In the genomic region with DNA sequence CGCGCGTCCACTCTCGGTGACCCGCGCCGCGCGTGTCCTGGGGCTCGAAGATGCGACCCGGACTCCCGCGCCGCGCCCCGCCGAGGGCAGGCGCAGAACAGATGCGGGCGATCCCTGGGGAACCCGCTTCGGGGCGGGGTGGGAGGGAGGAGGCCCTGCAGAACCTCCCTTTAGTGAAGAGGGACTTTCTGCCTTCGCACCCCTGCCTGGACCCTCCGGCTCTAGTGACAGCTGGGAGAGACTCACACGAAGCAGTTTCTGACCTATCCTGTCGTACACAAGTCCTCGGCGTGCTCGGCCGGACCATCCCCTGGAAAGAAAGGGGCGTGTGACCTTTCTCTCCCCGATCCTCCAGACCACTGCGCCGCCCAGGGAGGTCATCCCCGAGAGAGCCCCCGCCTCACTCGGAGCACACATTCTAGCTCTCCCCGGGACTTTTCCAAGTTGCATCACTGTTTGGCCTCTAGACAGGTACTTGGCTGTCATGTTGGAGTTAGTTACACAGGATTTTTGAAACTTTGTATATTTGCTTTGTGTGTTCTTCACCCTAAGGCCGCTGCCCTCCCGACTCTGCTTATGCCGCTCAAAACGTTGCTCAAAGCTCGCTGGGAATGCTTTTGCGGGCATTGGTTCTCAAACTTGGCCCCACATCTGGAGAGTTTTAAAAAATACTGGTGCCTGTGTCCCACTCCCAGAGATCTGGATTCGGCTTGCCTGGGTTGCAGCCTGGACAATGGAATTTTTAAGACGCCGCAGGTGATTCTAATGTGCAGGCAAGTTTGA, we compare ENCODE assay signal across 8 cellular contexts. TPM values are rescaled to one million over a fixed set of nuclear protein-coding genes. Genes with fewer than 3 reads are reported as not detected.
DNase-seq lines count a peak whose midpoint lies in the region; FAIRE-seq and TF ChIP-seq lines count a peak whose summit lies in the region.

No MANE protein-coding gene starts in this region.

- H2AFZ ChIP-seq in keratinocyte (ENCODE audit: control insufficient read depth, low read length): peak overlapping the region; percentile 26

- H3K4me1 ChIP-seq in keratinocyte (ENCODE audit: control insufficient read depth, extremely low read depth, insufficient read depth, low read length): peaks cover 4% of the 10 kb centered on the region

- no peak overlapping the region for H3K9ac ChIP-seq in keratinocyte (ENCODE audit: control insufficient read depth, extremely low read depth, insufficient read depth, low read length)

- H3K36me3 Mint-ChIP-seq in activated CD4-positive, alpha-beta T cell treated with anti-CD3 and anti-CD28 coated beads, Interleukin-2, amount 10 ng/mL, durations not matched to agents 7 days and 5 days (ENCODE audit: low read depth): peaks cover 2% of the 10 kb centered on the region
- no peaks in the 10 kb centered on the region for H3K36me3 Mint-ChIP-seq in stimulated activated naive CD8-positive, alpha-beta T cell treated with anti-CD3 and anti-CD28 coated beads, Interleukin-15, Interleukin-2, amounts not matched to agents 100 ng/mL and 50 ng/mL, for 24 hours (ENCODE audit: low read depth)

- no peaks in the 10 kb centered on the region for H3K9me3 ChIP-seq in keratinocyte (ENCODE audit: control insufficient read depth, low read depth, low read length)

- H3K36me3 ChIP-seq in keratinocyte (ENCODE audit: control insufficient read depth in 2 of 2, extremely low read depth in 1 of 2, insufficient read depth in 2 of 2, low read length in 2 of 2): no peaks in the 10 kb centered on the region

- no peak for TF ChIP-seq CTCF in astrocyte of the spinal cord (IDR thresholded peaks at IDR 0.05; ENCODE audit: low read depth, low read length)
- TF ChIP-seq CTCF in keratinocyte (optimal IDR thresholded peaks at IDR 0.05 in 1 of 3, IDR thresholded peaks at IDR 0.05 in 1 of 3, conservative IDR thresholded peaks at IDR 0.05 in 1 of 3; ENCODE audit: extremely low read depth in 1 of 3, insufficient read depth in 2 of 3, low read length in 3 of 3): no peak

- H3K9me3 Mint-ChIP-seq in activated CD4-positive, alpha-beta T cell treated with anti-CD3 and anti-CD28 coated beads, Interleukin-2, amount 10 ng/mL, durations not matched to agents 7 days and 5 days: no peaks in the 10 kb centered on the region
- no peaks in the 10 kb centered on the region for H3K9me3 Mint-ChIP-seq in stimulated activated naive CD8-positive, alpha-beta T cell treated with anti-CD3 and anti-CD28 coated beads, Interleukin-15, Interleukin-2, amounts not matched to agents 100 ng/mL and 50 ng/mL, for 24 hours

- no peaks in the 10 kb centered on the region for H4K20me1 ChIP-seq in keratinocyte (ENCODE audit: control insufficient read depth, extremely low read depth, insufficient read depth, low read length)

- H3K27me3 ChIP-seq in keratinocyte (ENCODE audit: control insufficient read depth, extremely low read depth, insufficient read depth, low read length): peaks cover 33% of the 10 kb centered on the region

- peak overlapping the region; percentile 76 for H3K4me2 ChIP-seq in keratinocyte (ENCODE audit: control insufficient read depth, extremely low read depth, insufficient read depth, low read depth, low read length)

- H3K79me2 ChIP-seq in keratinocyte (ENCODE audit: control insufficient read depth, insufficient read depth, low read length): no peaks in the 10 kb centered on the region

- H3K27ac ChIP-seq in keratinocyte (ENCODE audit: control insufficient read depth, insufficient read depth, low read length): no peak overlapping the region

- no peak for FAIRE-seq in keratinocyte (lab: Jason Lieb, UNC)

- peak overlapping the region; percentile 23 for H3K4me3 Mint-ChIP-seq in activated CD4-positive, alpha-beta T cell treated with anti-CD3 and anti-CD28 coated beads, Interleukin-2, amount 10 ng/mL, durations not matched to agents 7 days and 5 days
- H3K4me3 Mint-ChIP-seq in stimulated activated naive CD8-positive, alpha-beta T cell treated with anti-CD3 and anti-CD28 coated beads, Interleukin-15, Interleukin-2, amounts not matched to agents 100 ng/mL and 50 ng/mL, for 24 hours: peak overlapping the region; percentile 62

- in situ Hi-C loops in astrocyte of the spinal cord (cut with HindIII; ENCODE audit: low sequenced_read_pairs): no loop called here

- DNase-seq in activated CD4-positive, alpha-beta T cell treated with anti-CD3 and anti-CD28 coated beads, Interleukin-2, amount 10 ng/mL, durations not matched to agents 7 days and 5 days: no peak
- no peak for DNase-seq in activated CD4-positive, alpha-beta T cell treated with anti-CD3 and anti-CD28 coated beads for 1 hour
- DNase-seq in astrocyte of the spinal cord (ENCODE audit: low read depth, low spot score) (no peak), keratinocyte (ENCODE audit: low read depth, low spot score) (no peak), mesenteric fat pad (ENCODE audit: low spot score) (no peak), NCI-H2029 (lab: John Stamatoyannopoulos, UW) (no peak)
- no peak for DNase-seq in activated effector memory CD4-positive, alpha-beta T cell treated with Interleukin-2 at 50 U/mL for 16 hours

- POLR2A ChIA-PET in activated CD4-positive, alpha-beta T cell treated with anti-CD3 and anti-CD28 coated beads, Interleukin-2, amount 10 ng/mL, durations not matched to agents 7 days and 5 days (lab: Charles Lee): no interaction called here

- CTCF ChIA-PET in activated CD4-positive, alpha-beta T cell treated with anti-CD3 and anti-CD28 coated beads, Interleukin-2, amount 10 ng/mL, durations not matched to agents 7 days and 5 days (lab: Charles Lee): interaction anchor here (0.5 to 1.4 kb wide), 2 partner anchors 31 to 116 kb away, joined by 3 read pairs; no protein-coding TSS in a partner anchor

- dilution Hi-C loops in keratinocyte (cut with MboI; ENCODE audit: extremely low pct_ligation_motif_present, low sequenced_read_pairs): no loop called here

- H3K4me1 Mint-ChIP-seq in activated CD4-positive, alpha-beta T cell treated with anti-CD3 and anti-CD28 coated beads, Interleukin-2, amount 10 ng/mL, durations not matched to agents 7 days and 5 days: peaks cover 8% of the 10 kb centered on the region
- H3K4me1 Mint-ChIP-seq in stimulated activated naive CD8-positive, alpha-beta T cell treated with anti-CD3 and anti-CD28 coated beads, Interleukin-15, Interleukin-2, amounts not matched to agents 100 ng/mL and 50 ng/mL, for 24 hours (ENCODE audit: low read depth): peaks cover 13% of the 10 kb centered on the region

- H3K27me3 Mint-ChIP-seq in activated CD4-positive, alpha-beta T cell treated with anti-CD3 and anti-CD28 coated beads, Interleukin-2, amount 10 ng/mL, durations not matched to agents 7 days and 5 days: peaks cover 51% of the 10 kb centered on the region
- H3K27me3 Mint-ChIP-seq in stimulated activated naive CD8-positive, alpha-beta T cell treated with anti-CD3 and anti-CD28 coated beads, Interleukin-15, Interleukin-2, amounts not matched to agents 100 ng/mL and 50 ng/mL, for 24 hours: peaks cover 55% of the 10 kb centered on the region

- no peaks in the 10 kb centered on the region for H3K9me1 ChIP-seq in keratinocyte (ENCODE audit: control insufficient read depth, extremely low read depth, insufficient read depth, low read length)

- H3K4me3 ChIP-seq in astrocyte of the spinal cord (ENCODE audit: low read depth, low read length): peak overlapping the region; percentile 42
- H3K4me3 ChIP-seq in keratinocyte (ENCODE audit: control insufficient read depth in 2 of 3, extremely low read depth in 1 of 3, insufficient read depth in 2 of 3, low read depth in 1 of 3, low read length in 3 of 3): peak overlapping the region; percentile 26 to 63 (median 47)

- no peak overlapping the region for H3K27ac Mint-ChIP-seq in activated CD4-positive, alpha-beta T cell treated with anti-CD3 and anti-CD28 coated beads, Interleukin-2, amount 10 ng/mL, durations not matched to agents 7 days and 5 days
- H3K27ac Mint-ChIP-seq in stimulated activated naive CD8-positive, alpha-beta T cell treated with anti-CD3 and anti-CD28 coated beads, Interleukin-15, Interleukin-2, amounts not matched to agents 100 ng/mL and 50 ng/mL, for 24 hours: no peak overlapping the region

RNA-seq across cellular contexts. Expression of gene CGNL1, which starts 0.6 kb away (rescaled TPM):
- not detected for total RNA-seq in activated CD4-positive, alpha-beta T cell treated with anti-CD3 and anti-CD28 coated beads, Interleukin-2, amount 10 ng/mL, durations not matched to agents 7 days and 5 days
- polyA plus RNA-seq in keratinocyte: 0.05 to 0.09 TPM (median 0.07 TPM) in 3 replicates
- polyA plus RNA-seq in keratinocyte (2011; ENCODE audit: low read depth): 0.75 TPM
- 0.04 and 0.09 TPM in 2 replicates for polyA plus RNA-seq in keratinocyte (2011; cell fraction: cytosol; rRNA removed)
- polyA plus RNA-seq in keratinocyte (2011; cell fraction: nucleus; rRNA removed): 0.15 and 0.16 TPM in 2 replicates
- 0.08 and 0.47 TPM in 2 replicates for polyA plus RNA-seq in keratinocyte (2012; ENCODE audit: low replicate concordance)
- 0.03 to 0.07 TPM in 2 of 3 replicates, not detected in the other for polyA minus RNA-seq in keratinocyte
- polyA minus RNA-seq in keratinocyte (2011; cell fraction: cytosol; rRNA and poly(A)+ RNA removed): not detected
- 0.11 and 0.16 TPM in 2 replicates for polyA minus RNA-seq in keratinocyte (2011; cell fraction: nucleus; rRNA and poly(A)+ RNA removed)
- 2.4 TPM for total RNA-seq in mesenteric fat pad
